Comparison of ENCODE assay signal across 17 cellular contexts in the genomic region with DNA sequence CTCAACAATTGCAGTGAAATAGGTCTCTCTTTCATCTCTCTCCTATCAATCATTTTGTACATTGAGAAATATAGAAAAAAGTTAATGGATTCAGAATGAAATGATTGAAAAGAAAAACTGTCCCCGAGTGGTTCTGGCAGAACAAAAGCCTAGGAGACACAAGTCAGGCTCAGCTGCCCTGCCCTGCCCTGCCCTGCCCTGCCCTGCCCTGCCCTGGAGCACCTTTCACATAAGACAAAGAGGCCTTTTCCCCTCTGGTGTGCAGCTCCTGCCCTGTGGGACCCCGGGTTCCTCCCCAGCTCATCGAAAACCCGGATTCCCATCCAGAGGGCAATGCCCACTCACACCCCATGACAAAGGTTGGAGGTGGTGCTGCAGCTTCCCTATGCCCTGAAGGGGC.
"Had no signal": no experiment of that assay in that cellular context is flagged by ENCODE, and none has a peak within 500 bp of the region (broad histone marks: within the 10 kb centered on the region; RNA-seq: fewer than 3 reads in every experiment).

No MANE protein-coding gene starts in this region.

- H3K4me3 ChIP-seq: colonic mucosa, esophagus squamous epithelium, gastrocnemius medialis, heart right ventricle, left lung, lower lobe of right lung had no signal

- H3K27me3 ChIP-seq: colonic mucosa, gastrocnemius medialis had no signal

- DNase-seq: cerebellar nuclear complex; colonic mucosa; cortex of kidney; effector memory CD4-positive, alpha-beta T cell; esophagus squamous epithelium; foreskin fibroblast; foreskin melanocyte; gastrocnemius medialis; glutamatergic neuron; head of caudate nucleus; heart right ventricle; hippocampal formation; kidney glomerular epithelial cell; left lung; left ventricle myocardium superior; lower lobe of right lung; mesenchymal stem cell had no signal

- H3K27ac ChIP-seq: colonic mucosa, esophagus squamous epithelium, gastrocnemius medialis, heart right ventricle, left lung, lower lobe of right lung had no signal

- H3K36me3 ChIP-seq: colonic mucosa, esophagus squamous epithelium, gastrocnemius medialis, heart right ventricle, left lung, lower lobe of right lung had no signal

- H3K9me3 ChIP-seq: colonic mucosa, esophagus squamous epithelium, gastrocnemius medialis, heart right ventricle, left lung, lower lobe of right lung had no signal

- ATAC-seq: gastrocnemius medialis, heart right ventricle, left lung, left ventricle myocardium superior, lower lobe of right lung had no signal
